1 cellular context compared by ENCODE assay signal in genomic region chr12:102120886-102121285, GRCh38.
TF ChIP-seq lines count a peak whose summit lies in the region.

No MANE protein-coding gene starts in this region.

TF ChIP-seq in HepG2, 621 proteins besides CTCF, POLR2A, EP300 and RAD21 (continued from another document):
- TF ChIP-seq, protein P1, sequence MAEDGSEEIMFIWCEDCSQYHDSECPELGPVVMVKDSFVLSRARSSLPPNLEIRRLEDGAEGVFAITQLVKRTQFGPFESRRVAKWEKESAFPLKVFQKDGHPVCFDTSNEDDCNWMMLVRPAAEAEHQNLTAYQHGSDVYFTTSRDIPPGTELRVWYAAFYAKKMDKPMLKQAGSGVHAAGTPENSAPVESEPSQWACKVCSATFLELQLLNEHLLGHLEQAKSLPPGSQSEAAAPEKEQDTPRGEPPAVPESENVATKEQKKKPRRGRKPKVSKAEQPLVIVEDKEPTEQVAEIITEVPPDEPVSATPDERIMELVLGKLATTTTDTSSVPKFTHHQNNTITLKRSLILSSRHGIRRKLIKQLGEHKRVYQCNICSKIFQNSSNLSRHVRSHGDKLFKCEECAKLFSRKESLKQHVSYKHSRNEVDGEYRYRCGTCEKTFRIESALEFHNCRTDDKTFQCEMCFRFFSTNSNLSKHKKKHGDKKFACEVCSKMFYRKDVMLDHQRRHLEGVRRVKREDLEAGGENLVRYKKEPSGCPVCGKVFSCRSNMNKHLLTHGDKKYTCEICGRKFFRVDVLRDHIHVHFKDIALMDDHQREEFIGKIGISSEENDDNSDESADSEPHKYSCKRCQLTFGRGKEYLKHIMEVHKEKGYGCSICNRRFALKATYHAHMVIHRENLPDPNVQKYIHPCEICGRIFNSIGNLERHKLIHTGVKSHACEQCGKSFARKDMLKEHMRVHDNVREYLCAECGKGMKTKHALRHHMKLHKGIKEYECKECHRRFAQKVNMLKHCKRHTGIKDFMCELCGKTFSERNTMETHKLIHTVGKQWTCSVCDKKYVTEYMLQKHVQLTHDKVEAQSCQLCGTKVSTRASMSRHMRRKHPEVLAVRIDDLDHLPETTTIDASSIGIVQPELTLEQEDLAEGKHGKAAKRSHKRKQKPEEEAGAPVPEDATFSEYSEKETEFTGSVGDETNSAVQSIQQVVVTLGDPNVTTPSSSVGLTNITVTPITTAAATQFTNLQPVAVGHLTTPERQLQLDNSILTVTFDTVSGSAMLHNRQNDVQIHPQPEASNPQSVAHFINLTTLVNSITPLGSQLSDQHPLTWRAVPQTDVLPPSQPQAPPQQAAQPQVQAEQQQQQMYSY (CRISPR knock-in tag; IDR thresholded peaks at IDR 0.05): no peak
- TF ChIP-seq, protein P2, sequence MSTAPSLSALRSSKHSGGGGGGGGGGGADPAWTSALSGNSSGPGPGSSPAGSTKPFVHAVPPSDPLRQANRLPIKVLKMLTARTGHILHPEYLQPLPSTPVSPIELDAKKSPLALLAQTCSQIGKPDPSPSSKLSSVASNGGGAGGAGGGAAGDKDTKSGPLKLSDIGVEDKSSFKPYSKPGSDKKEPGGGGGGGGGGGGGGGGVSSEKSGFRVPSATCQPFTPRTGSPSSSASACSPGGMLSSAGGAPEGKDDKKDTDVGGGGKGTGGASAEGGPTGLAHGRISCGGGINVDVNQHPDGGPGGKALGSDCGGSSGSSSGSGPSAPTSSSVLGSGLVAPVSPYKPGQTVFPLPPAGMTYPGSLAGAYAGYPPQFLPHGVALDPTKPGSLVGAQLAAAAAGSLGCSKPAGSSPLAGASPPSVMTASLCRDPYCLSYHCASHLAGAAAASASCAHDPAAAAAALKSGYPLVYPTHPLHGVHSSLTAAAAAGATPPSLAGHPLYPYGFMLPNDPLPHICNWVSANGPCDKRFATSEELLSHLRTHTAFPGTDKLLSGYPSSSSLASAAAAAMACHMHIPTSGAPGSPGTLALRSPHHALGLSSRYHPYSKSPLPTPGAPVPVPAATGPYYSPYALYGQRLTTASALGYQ (CRISPR knock-in tag; IDR thresholded peaks at IDR 0.05): no peak
- TF ChIP-seq HNRNPL (IDR thresholded peaks at IDR 0.05; ENCODE audit: low read depth, low read length) (no peak), GTF3A (CRISPR knock-in tag; conservative IDR thresholded peaks at IDR 0.05) (no peak), REPIN1 (CRISPR knock-in tag; IDR thresholded peaks at IDR 0.05; ENCODE audit: borderline replicate concordance, low read depth) (no peak), ZNF253 (CRISPR knock-in tag; IDR thresholded peaks at IDR 0.05; ENCODE audit: borderline replicate concordance) (no peak), PRMT3 (CRISPR knock-in tag; IDR thresholded peaks at IDR 0.05; ENCODE audit: borderline replicate concordance, low read depth) (no peak), ZNF431 (CRISPR knock-in tag; IDR thresholded peaks at IDR 0.05; ENCODE audit: borderline replicate concordance, low read depth) (no peak), SRF (IDR thresholded peaks at IDR 0.05; ENCODE audit: low read depth, low read length) (no peak), ZNF207 (IDR thresholded peaks at IDR 0.05; ENCODE audit: borderline replicate concordance) (no peak), ZFP37 (CRISPR knock-in tag; IDR thresholded peaks at IDR 0.05; ENCODE audit: borderline replicate concordance) (no peak), ZNF644 (CRISPR knock-in tag; IDR thresholded peaks at IDR 0.05; ENCODE audit: low read depth) (no peak), SCMH1 (CRISPR knock-in tag; IDR thresholded peaks at IDR 0.05; ENCODE audit: borderline replicate concordance) (no peak), KAT2B (IDR thresholded peaks at IDR 0.05; ENCODE audit: borderline replicate concordance, low read depth, low read length) (no peak), ZBTB44 (CRISPR knock-in tag; IDR thresholded peaks at IDR 0.05) (no peak), TMF1 (CRISPR knock-in tag; IDR thresholded peaks at IDR 0.05; ENCODE audit: low read depth) (no peak), IRF9 (CRISPR knock-in tag; IDR thresholded peaks at IDR 0.05; ENCODE audit: borderline replicate concordance) (no peak), NFKBIZ (CRISPR knock-in tag; IDR thresholded peaks at IDR 0.05) (no peak), SSRP1 (CRISPR knock-in tag; IDR thresholded peaks at IDR 0.05) (no peak)
- TF ChIP-seq, protein P3, sequence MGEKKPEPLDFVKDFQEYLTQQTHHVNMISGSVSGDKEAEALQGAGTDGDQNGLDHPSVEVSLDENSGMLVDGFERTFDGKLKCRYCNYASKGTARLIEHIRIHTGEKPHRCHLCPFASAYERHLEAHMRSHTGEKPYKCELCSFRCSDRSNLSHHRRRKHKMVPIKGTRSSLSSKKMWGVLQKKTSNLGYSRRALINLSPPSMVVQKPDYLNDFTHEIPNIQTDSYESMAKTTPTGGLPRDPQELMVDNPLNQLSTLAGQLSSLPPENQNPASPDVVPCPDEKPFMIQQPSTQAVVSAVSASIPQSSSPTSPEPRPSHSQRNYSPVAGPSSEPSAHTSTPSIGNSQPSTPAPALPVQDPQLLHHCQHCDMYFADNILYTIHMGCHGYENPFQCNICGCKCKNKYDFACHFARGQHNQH (CRISPR knock-in tag; IDR thresholded peaks at IDR 0.05): no peak
- TF ChIP-seq, protein P4, sequence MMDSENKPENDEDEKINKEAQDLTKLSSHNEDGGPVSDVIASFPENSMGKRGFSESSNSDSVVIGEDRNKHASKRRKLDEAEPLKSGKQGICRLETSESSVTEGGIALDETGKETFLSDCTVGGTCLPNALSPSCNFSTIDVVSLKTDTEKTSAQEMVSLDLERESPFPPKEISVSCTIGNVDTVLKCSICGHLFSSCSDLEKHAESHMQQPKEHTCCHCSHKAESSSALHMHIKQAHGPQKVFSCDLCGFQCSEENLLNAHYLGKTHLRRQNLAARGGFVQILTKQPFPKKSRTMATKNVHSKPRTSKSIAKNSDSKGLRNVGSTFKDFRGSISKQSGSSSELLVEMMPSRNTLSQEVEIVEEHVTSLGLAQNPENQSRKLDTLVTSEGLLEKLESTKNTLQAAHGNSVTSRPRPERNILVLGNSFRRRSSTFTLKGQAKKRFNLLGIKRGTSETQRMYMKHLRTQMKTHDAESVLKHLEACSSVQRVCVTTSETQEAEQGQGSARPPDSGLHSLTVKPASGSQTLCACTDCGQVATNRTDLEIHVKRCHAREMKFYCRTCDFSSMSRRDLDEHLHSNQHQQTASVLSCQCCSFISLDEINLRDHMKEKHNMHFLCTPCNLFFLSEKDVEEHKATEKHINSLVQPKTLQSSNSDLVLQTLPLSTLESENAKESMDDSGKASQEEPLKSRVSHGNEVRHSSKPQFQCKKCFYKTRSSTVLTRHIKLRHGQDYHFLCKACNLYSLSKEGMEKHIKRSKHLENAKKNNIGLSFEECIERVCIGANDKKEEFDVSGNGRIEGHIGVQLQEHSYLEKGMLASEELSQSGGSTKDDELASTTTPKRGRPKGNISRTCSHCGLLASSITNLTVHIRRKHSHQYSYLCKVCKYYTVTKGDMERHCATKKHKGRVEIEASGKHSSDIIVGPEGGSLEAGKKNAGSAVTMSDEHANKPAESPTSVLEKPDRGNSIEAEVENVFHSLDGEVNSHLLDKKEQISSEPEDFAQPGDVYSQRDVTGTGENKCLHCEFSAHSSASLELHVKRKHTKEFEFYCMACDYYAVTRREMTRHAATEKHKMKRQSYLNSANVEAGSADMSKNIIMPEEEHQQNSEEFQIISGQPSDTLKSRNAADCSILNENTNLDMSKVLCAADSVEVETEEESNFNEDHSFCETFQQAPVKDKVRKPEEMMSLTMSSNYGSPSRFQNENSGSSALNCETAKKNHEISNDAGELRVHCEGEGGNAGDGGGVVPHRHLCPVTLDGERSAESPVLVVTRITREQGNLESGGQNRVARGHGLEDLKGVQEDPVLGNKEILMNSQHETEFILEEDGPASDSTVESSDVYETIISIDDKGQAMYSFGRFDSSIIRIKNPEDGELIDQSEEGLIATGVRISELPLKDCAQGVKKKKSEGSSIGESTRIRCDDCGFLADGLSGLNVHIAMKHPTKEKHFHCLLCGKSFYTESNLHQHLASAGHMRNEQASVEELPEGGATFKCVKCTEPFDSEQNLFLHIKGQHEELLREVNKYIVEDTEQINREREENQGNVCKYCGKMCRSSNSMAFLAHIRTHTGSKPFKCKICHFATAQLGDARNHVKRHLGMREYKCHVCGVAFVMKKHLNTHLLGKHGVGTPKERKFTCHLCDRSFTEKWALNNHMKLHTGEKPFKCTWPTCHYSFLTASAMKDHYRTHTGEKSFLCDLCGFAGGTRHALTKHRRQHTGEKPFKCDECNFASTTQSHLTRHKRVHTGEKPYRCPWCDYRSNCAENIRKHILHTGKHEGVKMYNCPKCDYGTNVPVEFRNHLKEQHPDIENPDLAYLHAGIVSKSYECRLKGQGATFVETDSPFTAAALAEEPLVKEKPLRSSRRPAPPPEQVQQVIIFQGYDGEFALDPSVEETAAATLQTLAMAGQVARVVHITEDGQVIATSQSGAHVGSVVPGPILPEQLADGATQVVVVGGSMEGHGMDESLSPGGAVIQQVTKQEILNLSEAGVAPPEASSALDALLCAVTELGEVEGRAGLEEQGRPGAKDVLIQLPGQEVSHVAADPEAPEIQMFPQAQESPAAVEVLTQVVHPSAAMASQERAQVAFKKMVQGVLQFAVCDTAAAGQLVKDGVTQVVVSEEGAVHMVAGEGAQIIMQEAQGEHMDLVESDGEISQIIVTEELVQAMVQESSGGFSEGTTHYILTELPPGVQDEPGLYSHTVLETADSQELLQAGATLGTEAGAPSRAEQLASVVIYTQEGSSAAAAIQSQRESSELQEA (CRISPR knock-in tag; IDR thresholded peaks at IDR 0.05; ENCODE audit: not compliant biosample characterization): no peak
